19 cellular contexts compared by ENCODE assay signal in genomic region chr22:20133930-20134549, GRCh38. TPM values are rescaled to one million over a fixed set of nuclear protein-coding genes. Genes with fewer than 3 reads are reported as not detected.
DNase-seq lines count a peak whose midpoint lies in the region; ATAC-seq and TF ChIP-seq lines count a peak whose summit lies in the region.
"Had no signal": no experiment of that assay in that cellular context is flagged by ENCODE, and none has a peak within 500 bp of the region (broad histone marks: within the 10 kb centered on the region; RNA-seq: fewer than 3 reads in every experiment).

No MANE protein-coding gene starts in this region.

- H3K4me1 ChIP-seq in psoas muscle = peaks cover 56% of the 10 kb centered on the region

- peak overlapping the region; percentile 47 for H3K27ac Mint-ChIP-seq in activated CD4-positive, alpha-beta T cell treated with anti-CD3 and anti-CD28 coated beads for 36 hours
- no peak overlapping the region for H3K27ac Mint-ChIP-seq in dendritic cell treated with granulocyte-macrophage colony-stimulating factor and Interleukin-4, amounts not matched to agents 40 ng/mL and 50 ng/mL, for 4 days

- peaks cover 32% of the 10 kb centered on the region for H3K4me1 Mint-ChIP-seq in activated CD4-positive, alpha-beta T cell treated with anti-CD3 and anti-CD28 coated beads for 36 hours
- H3K4me1 Mint-ChIP-seq in dendritic cell treated with granulocyte-macrophage colony-stimulating factor and Interleukin-4, amounts not matched to agents 40 ng/mL and 50 ng/mL, for 4 days (ENCODE audit: low read depth) = peaks cover 65% of the 10 kb centered on the region

- peak overlapping the region; percentile 86 for H3K27ac ChIP-seq in RWPE1
- no peak overlapping the region for H3K27ac ChIP-seq in psoas muscle
- H3K27ac ChIP-seq: esophagus muscularis mucosa, KMS-11, stomach had no signal

- 63 to 72% (median 65%) methylated on average over 12 of the region's 12 CpGs for WGBS in psoas muscle, 3 donors

- CTCF ChIA-PET in activated CD4-positive, alpha-beta T cell treated with anti-CD3 and anti-CD28 coated beads for 36 hours (lab: Charles Lee) = no interaction called here
- CTCF ChIA-PET in RWPE1 (lab: Yijun Ruan, JAX) = no interaction called here

- peak overlapping the region; percentile 71 for H3K4me3 Mint-ChIP-seq in activated CD4-positive, alpha-beta T cell treated with anti-CD3 and anti-CD28 coated beads for 36 hours
- H3K4me3 Mint-ChIP-seq in dendritic cell treated with granulocyte-macrophage colony-stimulating factor and Interleukin-4, amounts not matched to agents 40 ng/mL and 50 ng/mL, for 4 days = peak overlapping the region; percentile 18

- no peaks in the 10 kb centered on the region for H3K36me3 Mint-ChIP-seq in activated CD4-positive, alpha-beta T cell treated with anti-CD3 and anti-CD28 coated beads for 36 hours (ENCODE audit: low read depth)
- H3K36me3 Mint-ChIP-seq in dendritic cell treated with granulocyte-macrophage colony-stimulating factor and Interleukin-4, amounts not matched to agents 40 ng/mL and 50 ng/mL, for 4 days (ENCODE audit: low read depth) = peaks cover 2% of the 10 kb centered on the region

- TF ChIP-seq CTCF in RWPE1 (conservative IDR thresholded peaks at IDR 0.05; ENCODE audit: low read depth) (no peak), psoas muscle (IDR thresholded peaks at IDR 0.05) (no peak)

- H3K27me3 Mint-ChIP-seq in activated CD4-positive, alpha-beta T cell treated with anti-CD3 and anti-CD28 coated beads for 36 hours = no peaks in the 10 kb centered on the region
- no peaks in the 10 kb centered on the region for H3K27me3 Mint-ChIP-seq in dendritic cell treated with granulocyte-macrophage colony-stimulating factor and Interleukin-4, amounts not matched to agents 40 ng/mL and 50 ng/mL, for 4 days

- no peaks in the 10 kb centered on the region for H3K36me3 ChIP-seq in psoas muscle (ENCODE audit: insufficient read depth in 1 of 2, low read depth in 1 of 2)

- H3K4me3 ChIP-seq in psoas muscle = peak overlapping the region; percentile 96

- H3K9me3 Mint-ChIP-seq in activated CD4-positive, alpha-beta T cell treated with anti-CD3 and anti-CD28 coated beads for 36 hours (ENCODE audit: low read depth) = no peaks in the 10 kb centered on the region
- H3K9me3 Mint-ChIP-seq in dendritic cell treated with granulocyte-macrophage colony-stimulating factor and Interleukin-4, amounts not matched to agents 40 ng/mL and 50 ng/mL, for 4 days = no peaks in the 10 kb centered on the region

- ATAC-seq in activated CD4-positive, alpha-beta T cell treated with anti-CD3 and anti-CD28 coated beads for 36 hours = no peak
- ATAC-seq in psoas muscle = no peak
- ATAC-seq in GM18858 (IDR thresholded peaks at IDR 0.05; ENCODE audit: unreplicated experiment) = no peak
- ATAC-seq: sciatic nerve had no signal

- H3K27me3 ChIP-seq in psoas muscle (ENCODE audit: insufficient read depth in 3 of 3, low read length in 2 of 3) = no peaks in the 10 kb centered on the region
- H3K27me3 ChIP-seq: esophagus muscularis mucosa, stomach had no signal

- POLR2A ChIA-PET in activated CD4-positive, alpha-beta T cell treated with anti-CD3 and anti-CD28 coated beads for 36 hours (lab: Charles Lee) = no interaction called here
- POLR2A ChIA-PET in RWPE1 (lab: Yijun Ruan, JAX; ENCODE audit: low non-redundant PET) = no interaction called here

- intact Hi-C loops in activated CD4-positive, alpha-beta T cell treated with anti-CD3 and anti-CD28 coated beads for 36 hours (cut with DNase I, micrococcal nuclease) = loop anchor here in 1 of 2 experiments (5.0 kb wide), 1 partner anchor 172 kb away; no protein-coding TSS in a partner anchor
- intact Hi-C loops in dendritic cell treated with granulocyte-macrophage colony-stimulating factor and Interleukin-4, amounts not matched to agents 40 ng/mL and 50 ng/mL, for 4 days (cut with micrococcal nuclease) = no loop called here
- intact Hi-C loops in psoas muscle (cut with DNase I) = no loop called here

- no peaks in the 10 kb centered on the region for H3K9me3 ChIP-seq in psoas muscle
- H3K9me3 ChIP-seq: esophagus muscularis mucosa, stomach had no signal

- DNase-seq in activated CD4-positive, alpha-beta T cell treated with anti-CD3 and anti-CD28 coated beads for 36 hours = no peak
- DNase-seq in activated CD4-positive, alpha-beta T cell treated with anti-CD3 and anti-CD28 coated beads for 4 hours = no peak
- DNase-seq in RWPE1 (ENCODE audit: low spot score) (no peak), psoas muscle (no peak), 8988T (no peak)
- DNase-seq in effector CD8-positive, alpha-beta T cell (lab: John Stamatoyannopoulos, UW) = no peak
- DNase-seq: activated CD4-positive, alpha-beta T cell treated with anti-CD3 and anti-CD28 coated beads, Interleukin-2, amount 50 U/mL, for 1 hour; activated naive CD4-positive, alpha-beta T cell treated with Interleukin-2 at 50 U/mL for 16 hours; hippocampal formation; NCI-H1436 treated with DMSO at 0.1 percent for 48 hours; NCI-H446 treated with DMSO at 0.1 percent for 48 hours; stomach had no signal

RNA-seq across cellular contexts. Expression of gene ZDHHC8, which starts 2.4 kb away (rescaled TPM):
- 10 to 100 TPM; 47.7 to 49.8 TPM for total RNA-seq in activated CD4-positive, alpha-beta T cell treated with anti-CD3 and anti-CD28 coated beads for 36 hours
- total RNA-seq in psoas muscle = 10 to 100 TPM; 15.8 to 23.7 (median 22.2) TPM
- 10 to 100 TPM in 2 of 3 donors, 1 to 10 TPM in 1; 9.7 to 11.8 (median 10.8) TPM for polyA plus RNA-seq in psoas muscle

RNA-seq across cellular contexts. Expression of gene CCDC188, which starts 16.8 kb away (rescaled TPM):
- total RNA-seq in activated CD4-positive, alpha-beta T cell treated with anti-CD3 and anti-CD28 coated beads for 36 hours = not detected
- under 1 TPM in 2 of 4 donors, not detected in 2; 0.17 to 0.38 TPM for total RNA-seq in psoas muscle
- polyA plus RNA-seq in psoas muscle = under 1 TPM; 0.09 to 0.32 (median 0.12) TPM
- total RNA-seq: A673, H4 had no signal

RNA-seq across cellular contexts. Expression of gene TRMT2A, which starts 17.0 kb away (rescaled TPM):
- total RNA-seq in activated CD4-positive, alpha-beta T cell treated with anti-CD3 and anti-CD28 coated beads for 36 hours = 10 to 100 TPM; 84.4 to 85.9 TPM
- 10 to 100 TPM; 20.5 to 34.1 (median 24.9) TPM for total RNA-seq in psoas muscle
- 10 to 100 TPM; 20.8 to 32.4 (median 31.6) TPM for polyA plus RNA-seq in psoas muscle

RNA-seq across cellular contexts. Expression of gene RANBP1, which starts 18.1 kb away (rescaled TPM):
- total RNA-seq in activated CD4-positive, alpha-beta T cell treated with anti-CD3 and anti-CD28 coated beads for 36 hours = 100 to 1,000 TPM; 402 to 506 TPM
- total RNA-seq in psoas muscle = 10 to 100 TPM; 32.2 to 55.7 (median 49.0) TPM
- polyA plus RNA-seq in psoas muscle = 100 to 1,000 TPM in 1 of 3 donors, 10 to 100 TPM in 2; 44.1 to 161 (median 57.8) TPM

RNA-seq across cellular contexts. Expression of gene DGCR8, which starts 54.0 kb away (rescaled TPM):
- total RNA-seq in activated CD4-positive, alpha-beta T cell treated with anti-CD3 and anti-CD28 coated beads for 36 hours = 10 to 100 TPM; 31.8 to 32.3 TPM
- total RNA-seq in psoas muscle = 10 to 100 TPM; 12.2 to 19.5 (median 15.0) TPM
- polyA plus RNA-seq in psoas muscle = 10 to 100 TPM; 10.5 to 21.5 (median 15.3) TPM
